9 cellular contexts compared by ENCODE assay signal in genomic region chr12:57897296-57897974, GRCh38. TPM values are rescaled to one million over a fixed set of nuclear protein-coding genes. Genes with fewer than 3 reads are reported as not detected.
DNase-seq lines count a peak whose midpoint lies in the region; ATAC-seq and TF ChIP-seq lines count a peak whose summit lies in the region.
"Had no signal": no experiment of that assay in that cellular context is flagged by ENCODE, and none has a peak within 500 bp of the region (broad histone marks: within the 10 kb centered on the region; RNA-seq: fewer than 3 reads in every experiment).

No MANE protein-coding gene starts in this region.

- TF ChIP-seq EP300 in stomach (IDR thresholded peaks at IDR 0.05): no peak

- H3K27me3 ChIP-seq in stomach: no peaks in the 10 kb centered on the region

- POLR2A ChIA-PET in activated B cell treated with CpG ODN at 0.5 μM for 24 hours (lab: Charles Lee): interaction anchor here (1.2 to 7.3 kb wide), 5 partner anchors 52 to 153 kb away, joined by 3 to 122 read pairs (median 5); partner anchors contain the start of genes CTDSP2, TSFM and TSPAN31

- intact Hi-C loops in activated B cell treated with CpG ODN at 0.5 μM for 24 hours (cut with micrococcal nuclease) (loop anchor here (1.0 to 2.0 kb wide), 2 partner anchors 8 to 95 kb away; no protein-coding TSS in a partner anchor), stomach (cut with DNase I; ENCODE audit: low total_unique reads) (loop anchor here (5.0 kb wide), 1 partner anchor 55 kb away; no protein-coding TSS in a partner anchor)

- H3K27ac Mint-ChIP-seq in activated B cell treated with CpG ODN at 0.5 μM for 24 hours (peak overlapping the region; percentile 100), immature natural killer cell (peak overlapping the region in 2 of 6 donors; percentile 71 to 93)

- H3K9me3 ChIP-seq in stomach: no peaks in the 10 kb centered on the region

- H3K27me3 Mint-ChIP-seq in activated B cell treated with CpG ODN at 0.5 μM for 24 hours (no peaks in the 10 kb centered on the region), immature natural killer cell (ENCODE audit: low read depth in 3 of 3) (peaks cover 4 to 5% (median 5%) of the 10 kb centered on the region in 3 donors)

- peak overlapping the region; percentile 55 to 67 (median 66) for H3K4me3 ChIP-seq in stomach

- WGBS in stomach, 5 donors: 58 to 63% (median 63%) methylated on average over 10 of the region's 10 CpGs

- peaks cover 65 to 73% (median 70%) of the 10 kb centered on the region in 4 donors for H3K4me1 ChIP-seq in stomach

- H3K4me1 Mint-ChIP-seq in activated B cell treated with CpG ODN at 0.5 μM for 24 hours (peaks cover 70% of the 10 kb centered on the region), immature natural killer cell (peaks cover 38% of the 10 kb centered on the region in 2 donors)

- peak overlapping the region in 4 of 5 donors; percentile 97 to 98 (median 98) for H3K27ac ChIP-seq in stomach

- no peaks in the 10 kb centered on the region for H3K36me3 ChIP-seq in stomach

- no peaks in the 10 kb centered on the region for H3K9me3 Mint-ChIP-seq in activated B cell treated with CpG ODN at 0.5 μM for 24 hours
- H3K9me3 Mint-ChIP-seq in immature natural killer cell: no peaks in the 10 kb centered on the region

- H3K36me3 Mint-ChIP-seq in activated B cell treated with CpG ODN at 0.5 μM for 24 hours (ENCODE audit: low read depth) (no peaks in the 10 kb centered on the region), immature natural killer cell (no peaks in the 10 kb centered on the region)

- H3K4me3 Mint-ChIP-seq in activated B cell treated with CpG ODN at 0.5 μM for 24 hours (peak overlapping the region; percentile 80), immature natural killer cell (peak overlapping the region in 3 of 5 donors; percentile 45 to 74 (median 71))

- CTCF ChIA-PET in activated B cell treated with CpG ODN at 0.5 μM for 24 hours (lab: Charles Lee): interaction anchor here (1.1 to 5.8 kb wide), 9 partner anchors 8 to 141 kb away, joined by 5 to 35 read pairs (median 10); partner anchors contain the start of gene TSFM

- DNase-seq in NCI-H510A treated with DMSO at 0.1 percent for 48 hours (lab: John Stamatoyannopoulos, UW) (peak; percentile 68), NCI-H510A (lab: John Stamatoyannopoulos, UW) (no peak), activated B cell treated with CpG ODN at 0.5 μM for 24 hours (no peak), immature natural killer cell (no peak), stomach (no peak), NCI-H2227 (lab: John Stamatoyannopoulos, UW; ENCODE audit: unreplicated experiment) (no peak), SKM-1 treated with dmso at 0.1 percent for 144 hours (lab: John Stamatoyannopoulos, UW; ENCODE audit: unreplicated experiment) (no peak), OCI-M2 (lab: John Stamatoyannopoulos, UW; ENCODE audit: unreplicated experiment) (no peak)
- DNase-seq: stimulated activated naive CD4-positive, alpha-beta T cell treated with Interleukin-2 at 50 U/mL for 16 hours had no signal

- TF ChIP-seq POLR2A in stomach (IDR thresholded peaks at IDR 0.05): no peak

- ATAC-seq in activated B cell treated with CpG ODN at 0.5 μM for 24 hours (ENCODE audit: low read depth): no peak

- no peak for TF ChIP-seq CTCF in activated B cell treated with CpG ODN at 0.5 μM for 24 hours (IDR thresholded peaks at IDR 0.05)
- TF ChIP-seq CTCF in stomach (IDR thresholded peaks at IDR 0.05): no peak

RNA-seq across cellular contexts. Expression of gene ATP23, which starts 43.9 kb away (rescaled TPM):
- total RNA-seq in activated B cell treated with CpG ODN at 0.5 μM for 24 hours (3.0 and 3.9 TPM in 2 replicates), stomach (10 to 100 TPM in 1 of 5 donors, 1 to 10 TPM in 4; 4.1 to 18.0 (median 6.1) TPM)
- polyA plus RNA-seq in immature natural killer cell (10 to 100 TPM; 17.3 to 23.8 (median 19.3) TPM), stomach (10 to 100 TPM in 2 of 3 donors, 1 to 10 TPM in 1; 6.9 to 11.1 (median 10.2) TPM)

RNA-seq across cellular contexts. Expression of gene CTDSP2, which starts 50.9 kb away (rescaled TPM):
- total RNA-seq in activated B cell treated with CpG ODN at 0.5 μM for 24 hours: 73.2 and 81.5 TPM in 2 replicates
- 10 to 100 TPM; 30.6 to 51.8 (median 36.5) TPM for polyA plus RNA-seq in immature natural killer cell
- 100 to 1,000 TPM in 2 of 5 donors, 10 to 100 TPM in 3; 64.6 to 152 (median 82.4) TPM for total RNA-seq in stomach
- 10 to 100 TPM; 28.4 to 67.4 (median 65.4) TPM for polyA plus RNA-seq in stomach
